1 cellular context compared by ENCODE assay signal in the genomic region with DNA sequence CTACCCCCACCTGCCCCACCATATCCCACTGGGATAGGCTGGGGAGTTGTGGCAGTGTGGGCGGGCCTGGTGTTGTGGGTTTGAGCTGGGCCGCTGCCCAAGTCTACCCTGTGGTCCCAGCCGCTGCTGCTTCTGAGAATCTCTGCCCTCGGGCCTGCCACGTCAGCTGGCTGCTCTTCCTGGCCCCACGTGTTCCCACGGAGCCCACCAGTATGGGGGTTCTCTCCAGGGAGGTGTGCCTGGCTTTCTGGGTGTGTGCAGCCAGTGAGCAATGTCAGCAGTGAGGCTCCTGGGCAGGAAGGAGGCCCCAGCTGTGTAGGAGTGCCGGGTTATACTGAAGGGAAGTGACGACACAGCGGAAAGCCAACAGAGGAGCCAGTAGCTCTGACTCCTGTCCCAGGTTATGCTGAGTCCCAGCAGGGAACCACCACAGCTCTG.
TF ChIP-seq lines count a peak whose summit lies in the region.

No MANE protein-coding gene starts in this region.

TF ChIP-seq in HEK293, 187 proteins besides CTCF, POLR2A, EP300 and RAD21 (continued from another document and continues in another):
- TF ChIP-seq, protein P1, sequence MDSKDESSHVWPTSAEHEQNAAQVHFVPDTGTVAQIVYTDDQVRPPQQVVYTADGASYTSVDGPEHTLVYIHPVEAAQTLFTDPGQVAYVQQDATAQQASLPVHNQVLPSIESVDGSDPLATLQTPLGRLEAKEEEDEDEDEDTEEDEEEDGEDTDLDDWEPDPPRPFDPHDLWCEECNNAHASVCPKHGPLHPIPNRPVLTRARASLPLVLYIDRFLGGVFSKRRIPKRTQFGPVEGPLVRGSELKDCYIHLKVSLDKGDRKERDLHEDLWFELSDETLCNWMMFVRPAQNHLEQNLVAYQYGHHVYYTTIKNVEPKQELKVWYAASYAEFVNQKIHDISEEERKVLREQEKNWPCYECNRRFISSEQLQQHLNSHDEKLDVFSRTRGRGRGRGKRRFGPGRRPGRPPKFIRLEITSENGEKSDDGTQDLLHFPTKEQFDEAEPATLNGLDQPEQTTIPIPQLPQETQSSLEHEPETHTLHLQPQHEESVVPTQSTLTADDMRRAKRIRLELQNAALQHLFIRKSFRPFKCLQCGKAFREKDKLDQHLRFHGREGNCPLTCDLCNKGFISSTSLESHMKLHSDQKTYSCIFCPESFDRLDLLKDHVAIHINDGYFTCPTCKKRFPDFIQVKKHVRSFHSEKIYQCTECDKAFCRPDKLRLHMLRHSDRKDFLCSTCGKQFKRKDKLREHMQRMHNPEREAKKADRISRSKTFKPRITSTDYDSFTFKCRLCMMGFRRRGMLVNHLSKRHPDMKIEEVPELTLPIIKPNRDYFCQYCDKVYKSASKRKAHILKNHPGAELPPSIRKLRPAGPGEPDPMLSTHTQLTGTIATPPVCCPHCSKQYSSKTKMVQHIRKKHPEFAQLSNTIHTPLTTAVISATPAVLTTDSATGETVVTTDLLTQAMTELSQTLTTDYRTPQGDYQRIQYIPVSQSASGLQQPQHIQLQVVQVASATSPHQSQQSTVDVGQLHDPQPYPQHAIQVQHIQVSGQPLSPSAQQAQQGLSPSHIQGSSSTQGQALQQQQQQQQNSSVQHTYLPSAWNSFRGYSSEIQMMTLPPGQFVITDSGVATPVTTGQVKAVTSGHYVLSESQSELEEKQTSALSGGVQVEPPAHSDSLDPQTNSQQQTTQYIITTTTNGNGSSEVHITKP (tag by site-specific recombination; IDR thresholded peaks at IDR 0.05) = peak; percentile 23; the same call in 1 of the 2 replicates
- TF ChIP-seq REPIN1 (tag by site-specific recombination; IDR thresholded peaks at IDR 0.05; ENCODE audit: low read depth) = no peak
- TF ChIP-seq SALL2 (tag by site-specific recombination; IDR thresholded peaks at IDR 0.05; ENCODE audit: borderline replicate concordance) = no peak
- no peak for TF ChIP-seq ZNF175 (tag by site-specific recombination; IDR thresholded peaks at IDR 0.05)
- peak; percentile 48 for TF ChIP-seq SP2 (tag by site-specific recombination; IDR thresholded peaks at IDR 0.05)
- no peak for TF ChIP-seq ZNF239 (tag by site-specific recombination; IDR thresholded peaks at IDR 0.05)
- no peak for TF ChIP-seq KLF7 (tag by site-specific recombination; IDR thresholded peaks at IDR 0.05; ENCODE audit: borderline replicate concordance)
- no peak for TF ChIP-seq ZFP37 (tag by site-specific recombination; IDR thresholded peaks at IDR 0.05)
- TF ChIP-seq, protein P2, sequence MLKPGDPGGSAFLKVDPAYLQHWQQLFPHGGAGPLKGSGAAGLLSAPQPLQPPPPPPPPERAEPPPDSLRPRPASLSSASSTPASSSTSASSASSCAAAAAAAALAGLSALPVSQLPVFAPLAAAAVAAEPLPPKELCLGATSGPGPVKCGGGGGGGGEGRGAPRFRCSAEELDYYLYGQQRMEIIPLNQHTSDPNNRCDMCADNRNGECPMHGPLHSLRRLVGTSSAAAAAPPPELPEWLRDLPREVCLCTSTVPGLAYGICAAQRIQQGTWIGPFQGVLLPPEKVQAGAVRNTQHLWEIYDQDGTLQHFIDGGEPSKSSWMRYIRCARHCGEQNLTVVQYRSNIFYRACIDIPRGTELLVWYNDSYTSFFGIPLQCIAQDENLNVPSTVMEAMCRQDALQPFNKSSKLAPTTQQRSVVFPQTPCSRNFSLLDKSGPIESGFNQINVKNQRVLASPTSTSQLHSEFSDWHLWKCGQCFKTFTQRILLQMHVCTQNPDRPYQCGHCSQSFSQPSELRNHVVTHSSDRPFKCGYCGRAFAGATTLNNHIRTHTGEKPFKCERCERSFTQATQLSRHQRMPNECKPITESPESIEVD (tag by site-specific recombination; IDR thresholded peaks at IDR 0.05) = no peak
- no peak for TF ChIP-seq ZNF777 (tag by site-specific recombination; IDR thresholded peaks at IDR 0.05; ENCODE audit: borderline replicate concordance)
- TF ChIP-seq ZNF311 (tag by site-specific recombination; IDR thresholded peaks at IDR 0.05; ENCODE audit: borderline replicate concordance) = no peak
- TF ChIP-seq ZNF621 (tag by site-specific recombination; IDR thresholded peaks at IDR 0.05) = no peak
- TF ChIP-seq ZNF132 (tag by site-specific recombination; IDR thresholded peaks at IDR 0.05; ENCODE audit: borderline replicate concordance) = no peak
- no peak for TF ChIP-seq ZNF24 (tag by site-specific recombination; IDR thresholded peaks at IDR 0.05)
- TF ChIP-seq ZNF404 (tag by site-specific recombination; IDR thresholded peaks at IDR 0.05) = no peak
- no peak for TF ChIP-seq ZBTB17 (tag by site-specific recombination; IDR thresholded peaks at IDR 0.05)
- TF ChIP-seq SETDB1 (IDR thresholded peaks at IDR 0.05; ENCODE audit: insufficient read length, low read length) = no peak
- no peak for TF ChIP-seq MEIS1 (CRISPR knock-in tag; IDR thresholded peaks at IDR 0.05; ENCODE audit: borderline replicate concordance)
- no peak for TF ChIP-seq ZNF157 (tag by site-specific recombination; IDR thresholded peaks at IDR 0.05)
- no peak for TF ChIP-seq ZNF488 (tag by site-specific recombination; IDR thresholded peaks at IDR 0.05)
- TF ChIP-seq ZNF658 (tag by site-specific recombination; IDR thresholded peaks at IDR 0.05) = no peak
- TF ChIP-seq ZNF37A (tag by site-specific recombination; IDR thresholded peaks at IDR 0.05) = no peak
- TF ChIP-seq GLIS1 (tag by site-specific recombination; IDR thresholded peaks at IDR 0.05) = peak; percentile 89
- TF ChIP-seq PRDM1 (tag by site-specific recombination; IDR thresholded peaks at IDR 0.05) = no peak
- no peak for TF ChIP-seq ZNF335 (tag by site-specific recombination; conservative IDR thresholded peaks at IDR 0.05)
- no peak for TF ChIP-seq ZSCAN5A (tag by site-specific recombination; IDR thresholded peaks at IDR 0.05)
- no peak for TF ChIP-seq ZNF2 (tag by site-specific recombination; IDR thresholded peaks at IDR 0.05)
- TF ChIP-seq GLIS2 (tag by site-specific recombination; IDR thresholded peaks at IDR 0.05) = 0 out of 2 replicates have a peak, but pooled peaks have one; percentile 44
- TF ChIP-seq ZNF654 (tag by site-specific recombination; IDR thresholded peaks at IDR 0.05; ENCODE audit: low read depth) = no peak
- TF ChIP-seq ZNF19 (tag by site-specific recombination; IDR thresholded peaks at IDR 0.05; ENCODE audit: low read depth) = no peak
- peak; percentile 90 for TF ChIP-seq EGR2 (tag by site-specific recombination; IDR thresholded peaks at IDR 0.05; ENCODE audit: low read depth)
- peak; percentile 34; the same call in 1 of the 2 replicates for TF ChIP-seq KLF9 (tag by site-specific recombination; IDR thresholded peaks at IDR 0.05; ENCODE audit: low read depth)
- TF ChIP-seq INSM2 (tag by site-specific recombination; IDR thresholded peaks at IDR 0.05) = no peak
- no peak for TF ChIP-seq GLI4 (tag by site-specific recombination; IDR thresholded peaks at IDR 0.05)
- TF ChIP-seq ZNF211 (tag by site-specific recombination; IDR thresholded peaks at IDR 0.05; ENCODE audit: low read depth) = no peak
- TF ChIP-seq ZNF707 (tag by site-specific recombination; IDR thresholded peaks at IDR 0.05) = no peak
- TF ChIP-seq, protein P3, sequence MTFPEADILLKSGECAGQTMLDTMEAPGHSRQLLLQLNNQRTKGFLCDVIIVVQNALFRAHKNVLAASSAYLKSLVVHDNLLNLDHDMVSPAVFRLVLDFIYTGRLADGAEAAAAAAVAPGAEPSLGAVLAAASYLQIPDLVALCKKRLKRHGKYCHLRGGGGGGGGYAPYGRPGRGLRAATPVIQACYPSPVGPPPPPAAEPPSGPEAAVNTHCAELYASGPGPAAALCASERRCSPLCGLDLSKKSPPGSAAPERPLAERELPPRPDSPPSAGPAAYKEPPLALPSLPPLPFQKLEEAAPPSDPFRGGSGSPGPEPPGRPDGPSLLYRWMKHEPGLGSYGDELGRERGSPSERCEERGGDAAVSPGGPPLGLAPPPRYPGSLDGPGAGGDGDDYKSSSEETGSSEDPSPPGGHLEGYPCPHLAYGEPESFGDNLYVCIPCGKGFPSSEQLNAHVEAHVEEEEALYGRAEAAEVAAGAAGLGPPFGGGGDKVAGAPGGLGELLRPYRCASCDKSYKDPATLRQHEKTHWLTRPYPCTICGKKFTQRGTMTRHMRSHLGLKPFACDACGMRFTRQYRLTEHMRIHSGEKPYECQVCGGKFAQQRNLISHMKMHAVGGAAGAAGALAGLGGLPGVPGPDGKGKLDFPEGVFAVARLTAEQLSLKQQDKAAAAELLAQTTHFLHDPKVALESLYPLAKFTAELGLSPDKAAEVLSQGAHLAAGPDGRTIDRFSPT (tag by site-specific recombination; IDR thresholded peaks at IDR 0.05) = 0 out of 2 replicates have a peak, but pooled peaks have one; percentile 24
- no peak for TF ChIP-seq ZNF521 (tag by site-specific recombination; IDR thresholded peaks at IDR 0.05)
- TF ChIP-seq, protein P4, sequence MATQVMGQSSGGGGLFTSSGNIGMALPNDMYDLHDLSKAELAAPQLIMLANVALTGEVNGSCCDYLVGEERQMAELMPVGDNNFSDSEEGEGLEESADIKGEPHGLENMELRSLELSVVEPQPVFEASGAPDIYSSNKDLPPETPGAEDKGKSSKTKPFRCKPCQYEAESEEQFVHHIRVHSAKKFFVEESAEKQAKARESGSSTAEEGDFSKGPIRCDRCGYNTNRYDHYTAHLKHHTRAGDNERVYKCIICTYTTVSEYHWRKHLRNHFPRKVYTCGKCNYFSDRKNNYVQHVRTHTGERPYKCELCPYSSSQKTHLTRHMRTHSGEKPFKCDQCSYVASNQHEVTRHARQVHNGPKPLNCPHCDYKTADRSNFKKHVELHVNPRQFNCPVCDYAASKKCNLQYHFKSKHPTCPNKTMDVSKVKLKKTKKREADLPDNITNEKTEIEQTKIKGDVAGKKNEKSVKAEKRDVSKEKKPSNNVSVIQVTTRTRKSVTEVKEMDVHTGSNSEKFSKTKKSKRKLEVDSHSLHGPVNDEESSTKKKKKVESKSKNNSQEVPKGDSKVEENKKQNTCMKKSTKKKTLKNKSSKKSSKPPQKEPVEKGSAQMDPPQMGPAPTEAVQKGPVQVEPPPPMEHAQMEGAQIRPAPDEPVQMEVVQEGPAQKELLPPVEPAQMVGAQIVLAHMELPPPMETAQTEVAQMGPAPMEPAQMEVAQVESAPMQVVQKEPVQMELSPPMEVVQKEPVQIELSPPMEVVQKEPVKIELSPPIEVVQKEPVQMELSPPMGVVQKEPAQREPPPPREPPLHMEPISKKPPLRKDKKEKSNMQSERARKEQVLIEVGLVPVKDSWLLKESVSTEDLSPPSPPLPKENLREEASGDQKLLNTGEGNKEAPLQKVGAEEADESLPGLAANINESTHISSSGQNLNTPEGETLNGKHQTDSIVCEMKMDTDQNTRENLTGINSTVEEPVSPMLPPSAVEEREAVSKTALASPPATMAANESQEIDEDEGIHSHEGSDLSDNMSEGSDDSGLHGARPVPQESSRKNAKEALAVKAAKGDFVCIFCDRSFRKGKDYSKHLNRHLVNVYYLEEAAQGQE (tag by site-specific recombination; IDR thresholded peaks at IDR 0.05) = no peak
- TF ChIP-seq, protein P5, sequence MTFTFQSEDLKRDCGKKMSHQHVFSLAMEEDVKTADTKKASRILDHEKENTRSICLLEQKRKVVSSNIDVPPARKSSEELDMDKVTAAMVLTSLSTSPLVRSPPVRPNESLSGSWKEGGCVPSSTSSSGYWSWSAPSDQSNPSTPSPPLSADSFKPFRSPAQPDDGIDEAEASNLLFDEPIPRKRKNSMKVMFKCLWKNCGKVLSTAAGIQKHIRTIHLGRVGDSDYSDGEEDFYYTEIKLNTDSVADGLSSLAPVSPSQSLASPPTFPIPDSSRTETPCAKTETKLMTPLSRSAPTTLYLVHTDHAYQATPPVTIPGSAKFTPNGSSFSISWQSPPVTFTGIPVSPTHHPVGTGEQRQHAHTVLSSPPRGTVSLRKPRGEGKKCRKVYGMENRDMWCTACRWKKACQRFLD (tag by site-specific recombination; IDR thresholded peaks at IDR 0.05) = no peak
- no peak for TF ChIP-seq ZNF626 (tag by site-specific recombination; IDR thresholded peaks at IDR 0.05)
- peak; percentile 86 for TF ChIP-seq ZBTB20 (tag by site-specific recombination; IDR thresholded peaks at IDR 0.05)
- TF ChIP-seq WT1 (tag by site-specific recombination; IDR thresholded peaks at IDR 0.05) = no peak
- TF ChIP-seq, protein P6, sequence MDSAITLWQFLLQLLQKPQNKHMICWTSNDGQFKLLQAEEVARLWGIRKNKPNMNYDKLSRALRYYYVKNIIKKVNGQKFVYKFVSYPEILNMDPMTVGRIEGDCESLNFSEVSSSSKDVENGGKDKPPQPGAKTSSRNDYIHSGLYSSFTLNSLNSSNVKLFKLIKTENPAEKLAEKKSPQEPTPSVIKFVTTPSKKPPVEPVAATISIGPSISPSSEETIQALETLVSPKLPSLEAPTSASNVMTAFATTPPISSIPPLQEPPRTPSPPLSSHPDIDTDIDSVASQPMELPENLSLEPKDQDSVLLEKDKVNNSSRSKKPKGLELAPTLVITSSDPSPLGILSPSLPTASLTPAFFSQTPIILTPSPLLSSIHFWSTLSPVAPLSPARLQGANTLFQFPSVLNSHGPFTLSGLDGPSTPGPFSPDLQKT (IDR thresholded peaks at IDR 0.05; ENCODE audit: borderline replicate concordance, low read depth, low read length) = no peak
- peak; percentile 36 for TF ChIP-seq ZIC2 (tag by site-specific recombination; IDR thresholded peaks at IDR 0.05)
